In the genomic region with DNA sequence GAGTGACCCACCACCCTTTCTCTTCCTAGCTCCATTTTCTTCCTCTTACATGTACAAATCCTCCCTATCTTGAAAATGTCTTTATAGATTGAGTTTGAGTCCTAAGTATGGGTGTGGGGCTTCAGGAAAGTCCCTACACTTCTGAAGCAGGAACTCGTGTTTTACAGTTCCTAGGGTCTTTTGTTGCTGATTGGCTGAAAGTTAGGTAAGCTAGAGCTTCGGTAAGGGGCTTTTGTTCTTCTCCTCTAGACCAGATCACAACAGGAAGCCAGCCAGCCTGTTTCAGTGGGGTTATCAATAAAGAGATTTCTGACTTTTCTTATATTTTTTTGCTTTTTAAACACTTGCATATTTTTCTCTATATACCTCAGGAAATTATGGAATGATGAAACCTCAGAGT, we compare ENCODE assay signal across 28 cellular contexts. TPM values are rescaled to one million over a fixed set of nuclear protein-coding genes. Genes with fewer than 3 reads are reported as not detected.
A peak's percentile ranks its signal among the peaks of the same experiment; 100 is the strongest.
DNase-seq lines count a peak whose midpoint lies in the region; ATAC-seq, FAIRE-seq and TF ChIP-seq lines count a peak whose summit lies in the region.
"Had no signal": no experiment of that assay in that cellular context is flagged by ENCODE, and none has a peak within 500 bp of the region (broad histone marks: within the 10 kb centered on the region; RNA-seq: fewer than 3 reads in every experiment).

No MANE protein-coding gene starts in this region.

- H3K27ac ChIP-seq in CD8-positive, alpha-beta memory T cell (ENCODE audit: low read depth, low read length) = no peak overlapping the region

- H3K27ac Mint-ChIP-seq in IgD-negative memory B cell = peak overlapping the region in 2 of 3 donors; percentile 85 to 86
- H3K27ac Mint-ChIP-seq in memory B cell = peak overlapping the region; percentile 61
- no peak overlapping the region for H3K27ac Mint-ChIP-seq in CD8-positive, alpha-beta memory T cell
- H3K27ac Mint-ChIP-seq: CD14-positive monocyte had no signal

- H3K4me1 Mint-ChIP-seq in IgD-negative memory B cell (peaks cover 15 to 18% (median 17%) of the 10 kb centered on the region in 3 donors), memory B cell (peaks cover 13% of the 10 kb centered on the region)
- no peaks in the 10 kb centered on the region for H3K4me1 Mint-ChIP-seq in CD8-positive, alpha-beta memory T cell
- H3K4me1 Mint-ChIP-seq: CD14-positive monocyte had no signal

- CTCF ChIA-PET in CD8-positive, alpha-beta memory T cell (lab: Charles Lee) = no interaction called here

- DNase-seq in GM12865 (ENCODE audit: low read depth) (peak; percentile 50), memory B cell (ENCODE audit: low spot score in 2 of 2) (no peak), mucosa of descending colon (no peak), frontal cortex (ENCODE audit: low spot score in 2 of 2) (no peak)
- no peak for DNase-seq in activated effector memory CD4-positive, alpha-beta T cell treated with Interleukin-2 at 50 U/mL for 16 hours
- no peak for DNase-seq in CD8-positive, alpha-beta memory T cell
- DNase-seq: DMS53; EL; GF-D8; MG63; NCI-H1048; NCI-H1436 treated with DMSO at 0.1 percent for 48 hours; NCI-H1930; NCI-H2227 treated with DMSO at 0.1 percent for 48 hours; NCI-H510A; NK-92 treated with Interleukin-12 subunit alpha and Interleukin-12 subunit beta, amount 100 ng/mL, for 24 hours; PC-3; Right ventricle myocardium superior had no signal

- H3K4me3 Mint-ChIP-seq in IgD-negative memory B cell (peak overlapping the region in 1 of 4 donors; percentile 0), memory B cell (no peak overlapping the region)
- no peak overlapping the region for H3K4me3 Mint-ChIP-seq in CD8-positive, alpha-beta memory T cell
- H3K4me3 Mint-ChIP-seq: CD14-positive monocyte had no signal

- POLR2A ChIA-PET in CD8-positive, alpha-beta memory T cell (lab: Charles Lee) = no interaction called here

- no peak for FAIRE-seq in frontal cortex (lab: Jason Lieb, UNC)
- FAIRE-seq: A204.1, D721Med, H1, K562 had no signal

- H3K36me3 Mint-ChIP-seq in IgD-negative memory B cell (peaks cover 4% of the 10 kb centered on the region), memory B cell (peaks cover 2% of the 10 kb centered on the region)
- H3K36me3 Mint-ChIP-seq in CD8-positive, alpha-beta memory T cell = no peaks in the 10 kb centered on the region
- H3K36me3 Mint-ChIP-seq: CD14-positive monocyte had no signal

- H3K9me3 ChIP-seq in mucosa of descending colon = no peaks in the 10 kb centered on the region
- H3K9me3 ChIP-seq in CD8-positive, alpha-beta memory T cell (ENCODE audit: low read length) = no peaks in the 10 kb centered on the region
- H3K9me3 ChIP-seq: MG63 had no signal

- ATAC-seq in GM19463 (IDR thresholded peaks at IDR 0.05; ENCODE audit: unreplicated experiment) (peak; percentile 78), memory B cell (ENCODE audit: low read depth) (peak; percentile 70), mucosa of descending colon (no peak)
- ATAC-seq: HCT116, K562, PC-3 had no signal

- intact Hi-C loops in mucosa of descending colon (cut with DNase I, micrococcal nuclease) = no loop called here

- H3K4me3 ChIP-seq in GM12865 (ENCODE audit: low read depth, low read length) (no peak overlapping the region), mucosa of descending colon (no peak overlapping the region)
- H3K4me3 ChIP-seq in CD8-positive, alpha-beta memory T cell (ENCODE audit: low read length) = no peak overlapping the region
- H3K4me3 ChIP-seq: K562, MG63 had no signal

- no peaks in the 10 kb centered on the region for H3K27me3 ChIP-seq in CD8-positive, alpha-beta memory T cell (ENCODE audit: insufficient read depth, low read length, poor library complexity, severe bottlenecking)
- H3K27me3 ChIP-seq: MG63 had no signal

- H3K9me3 Mint-ChIP-seq in IgD-negative memory B cell (no peaks in the 10 kb centered on the region), memory B cell (no peaks in the 10 kb centered on the region)
- H3K9me3 Mint-ChIP-seq in CD8-positive, alpha-beta memory T cell = peaks cover 0 to 5% (median 0%) of the 10 kb centered on the region in 5 donors

- H3K36me3 ChIP-seq in mucosa of descending colon (ENCODE audit: low read depth) = no peaks in the 10 kb centered on the region
- no peaks in the 10 kb centered on the region for H3K36me3 ChIP-seq in CD8-positive, alpha-beta memory T cell (ENCODE audit: insufficient read depth, low read length)
- H3K36me3 ChIP-seq: MG63 had no signal

- H3K4me1 ChIP-seq in mucosa of descending colon (ENCODE audit: low read depth) = no peaks in the 10 kb centered on the region
- H3K4me1 ChIP-seq in CD8-positive, alpha-beta memory T cell (ENCODE audit: insufficient read depth, low read length) = no peaks in the 10 kb centered on the region

- TF ChIP-seq CTCF in GM12865 (IDR thresholded peaks at IDR 0.05; ENCODE audit: insufficient read depth, low read depth, low read length, missing control alignments) = no peak
- TF ChIP-seq CTCF in mucosa of descending colon (IDR thresholded peaks at IDR 0.05) = no peak

- H3K27me3 Mint-ChIP-seq in IgD-negative memory B cell = peaks cover 3% of the 10 kb centered on the region
- peaks cover 4% of the 10 kb centered on the region for H3K27me3 Mint-ChIP-seq in memory B cell
- peaks cover 8 to 53% of the 10 kb centered on the region in 2 donors for H3K27me3 Mint-ChIP-seq in CD8-positive, alpha-beta memory T cell

RNA-seq across cellular contexts. Expression of a gene that starts 51.3 kb away (rescaled TPM):
- 2.5 TPM for polyA plus RNA-seq in IgD-negative memory B cell
- total RNA-seq in mucosa of descending colon (10 to 100 TPM in 1 of 3 donors, 1 to 10 TPM in 2; 3.5 to 17.3 (median 4.1) TPM), frontal cortex (342 TPM)
- not detected for total RNA-seq in CD8-positive, alpha-beta memory T cell
- not detected for polyA plus RNA-seq in CD8-positive, alpha-beta memory T cell
- total RNA-seq: LHCN-M2; PC-3; T-helper 1 cell treated with Interleukin-12 subunit alpha and Interleukin-12 subunit beta and Interleukin-4 antibody, amounts not matched to agents 30 ng/mL and 1 ng/mL, for 36 hours had no signal

Comparison
In these comparisons a context has a peak if more than half of its experiments do, and no peak if none do; other contexts are left out.
1. H3K27ac Mint-ChIP-seq: peak in IgD-negative memory B cell (2 of 3) and memory B cell (single experiment); none in CD8-positive, alpha-beta memory T cell (0 of 8).
2. RNA of a gene that starts 51.3 kb away (total RNA-seq): 342 TPM in frontal cortex (single experiment); 3.5 to 17.3 TPM in mucosa of descending colon and not detected in CD8-positive, alpha-beta memory T cell; every median in the first group is over 10 times any median in the second.